Comparison of ENCODE assay signal across 24 cellular contexts in genomic region chr12:7152818-7153217, GRCh38. TPM values are rescaled to one million over a fixed set of nuclear protein-coding genes. Genes with fewer than 3 reads are reported as not detected.
DNase-seq lines count a peak whose midpoint lies in the region; ATAC-seq, FAIRE-seq and TF ChIP-seq lines count a peak whose summit lies in the region.
"Had no signal": no experiment of that assay in that cellular context is flagged by ENCODE, and none has a peak within 500 bp of the region (broad histone marks: within the 10 kb centered on the region; RNA-seq: fewer than 3 reads in every experiment).

No MANE protein-coding gene starts in this region.

- CTCF ChIA-PET in GM12878 (lab: Yijun Ruan, JAX) (interaction anchor here (1.0 to 2.2 kb wide), 4 partner anchors 8 to 11 kb away, joined by 3 to 11 read pairs (median 4); no protein-coding TSS in a partner anchor), Caco-2 (lab: Charles Lee) (no interaction called here)

- H3K36me3 Mint-ChIP-seq in Caco-2 (ENCODE audit: insufficient read depth, unreplicated experiment), result peaks cover 10% of the 10 kb centered on the region
- peaks cover 43% of the 10 kb centered on the region for H3K36me3 Mint-ChIP-seq in activated T-helper 2 cell treated with anti-CD3 and anti-CD28 coated beads, Interferon-gamma antibody, Interleukin-2, Interleukin-4, amounts not matched to agents 10 μg/mL and 5 μg/mL and 100 μg/mL, durations not matched to agents 14 hours and 24 hours and 36 hours (ENCODE audit: low read depth)

- no peaks in the 10 kb centered on the region for H4K20me1 ChIP-seq in GM12878 (ENCODE audit: control insufficient read depth, insufficient read depth)

- no peak overlapping the region for H2AFZ ChIP-seq in GM12878 (ENCODE audit: control insufficient read depth, low read depth, low read length)

- no peak for TF ChIP-seq CTCF in GM12878 (IDR thresholded peaks at IDR 0.05 in 2 of 3, conservative IDR thresholded peaks at IDR 0.05 in 1 of 3; ENCODE audit: control insufficient read depth in 2 of 3, extremely low read depth in 1 of 3, insufficient read depth in 1 of 3, low read depth in 3 of 3, low read length in 3 of 3)
- TF ChIP-seq CTCF in upper lobe of right lung (IDR thresholded peaks at IDR 0.05), result no peak
- TF ChIP-seq CTCF in Caco-2 (IDR thresholded peaks at IDR 0.05; ENCODE audit: insufficient read depth in 1 of 2, low read depth in 1 of 2, low read length in 1 of 2, severe bottlenecking in 1 of 2, unreplicated experiment in 1 of 2), result no peak
- TF ChIP-seq CTCF in adrenal gland (IDR thresholded peaks at IDR 0.05), result no peak

- SMC1A ChIA-PET in GM12878 (lab: Charles Lee; ENCODE audit: uncharacterized antibody, unreplicated experiment), result no interaction called here

- no peak overlapping the region for H3K4me3 ChIP-seq in H7 (ENCODE audit: insufficient read depth, low read depth, low read length)
- no peak overlapping the region for H3K4me3 ChIP-seq in GM12878
- H3K4me3 ChIP-seq in upper lobe of right lung, result no peak overlapping the region
- H3K4me3 ChIP-seq in Caco-2 (ENCODE audit: low read depth, low read length), result no peak overlapping the region
- no peak overlapping the region for H3K4me3 ChIP-seq in adrenal gland
- H3K4me3 ChIP-seq: HAP-1 had no signal

- no peaks in the 10 kb centered on the region for H3K9me3 Mint-ChIP-seq in Caco-2 (ENCODE audit: unreplicated experiment)
- no peaks in the 10 kb centered on the region for H3K9me3 Mint-ChIP-seq in activated T-helper 2 cell treated with anti-CD3 and anti-CD28 coated beads, Interferon-gamma antibody, Interleukin-2, Interleukin-4, amounts not matched to agents 10 μg/mL and 5 μg/mL and 100 μg/mL, durations not matched to agents 14 hours and 24 hours and 36 hours
- H3K9me3 Mint-ChIP-seq: CD8-positive, alpha-beta T cell had no signal

- TF ChIP-seq POLR2A in GM12878 (IDR thresholded peaks at IDR 0.05; ENCODE audit: low read depth, low read length) (no peak), adrenal gland (IDR thresholded peaks at IDR 0.05) (no peak)

- DNase-seq in H7, result peak; percentile 13
- DNase-seq in GM12878 (ENCODE audit: low read depth, low spot score), result no peak
- DNase-seq in sciatic nerve (ENCODE audit: low spot score), result no peak
- DNase-seq in upper lobe of right lung, result no peak
- DNase-seq in Caco-2, result no peak
- DNase-seq in activated T-helper 2 cell treated with anti-CD3 and anti-CD28 coated beads, Interferon-gamma antibody, Interleukin-2, Interleukin-4, amounts not matched to agents 10 μg/mL and 5 μg/mL and 100 μg/mL, durations not matched to agents 14 hours and 24 hours and 36 hours (ENCODE audit: low spot score), result no peak
- no peak for DNase-seq in adrenal gland
- DNase-seq in AML-193 (lab: John Stamatoyannopoulos, UW), result no peak
- DNase-seq: ACHN; CD8-positive, alpha-beta T cell; DMS 273 treated with DMSO at 0.1 percent for 48 hours; DMS53; DND-41; EL had no signal

- no peak overlapping the region for H3K4me3 Mint-ChIP-seq in Caco-2 (ENCODE audit: unreplicated experiment)
- H3K4me3 Mint-ChIP-seq in activated T-helper 2 cell treated with anti-CD3 and anti-CD28 coated beads, Interferon-gamma antibody, Interleukin-2, Interleukin-4, amounts not matched to agents 10 μg/mL and 5 μg/mL and 100 μg/mL, durations not matched to agents 14 hours and 24 hours and 36 hours (ENCODE audit: low read depth), result no peak overlapping the region
- H3K4me3 Mint-ChIP-seq: CD8-positive, alpha-beta T cell had no signal

- H3K27ac ChIP-seq in GM12878 (ENCODE audit: control insufficient read depth, insufficient read depth) (no peak overlapping the region), upper lobe of right lung (peak overlapping the region; percentile 31), adrenal gland (no peak overlapping the region)
- H3K27ac ChIP-seq: HL-60, KMS-11 had no signal

- FAIRE-seq in GM12878 (lab: Jason Lieb, UNC), result no peak
- FAIRE-seq: A204.1, GM12891, GM18507, H1 had no signal

- ATAC-seq in GM12878 (peak; percentile 34; the same call in 1 of the 3 replicates), sciatic nerve (peak; percentile 2), upper lobe of right lung (no peak)
- ATAC-seq: CD8-positive, alpha-beta T cell had no signal

- WGBS in GM12878 (ENCODE audit: insufficient coverage, insufficient replicate concordance, low lambda C conversion rate, missing lambda C conversion rate), result 62% methylated on average over 4 of the region's 4 CpGs
- WGBS in adrenal gland, 4 donors, result 86 to 90% (median 87%) methylated on average over 4 of the region's 4 CpGs

- no peak for TF ChIP-seq EP300 in GM12878 (IDR thresholded peaks at IDR 0.05; ENCODE audit: borderline replicate concordance in 1 of 2, control insufficient read depth in 1 of 2, low read depth in 2 of 2, low read length in 2 of 2)

- no peak overlapping the region for H3K9ac ChIP-seq in GM12878 (ENCODE audit: control insufficient read depth, insufficient read depth, low read length)
- H3K9ac ChIP-seq: KMS-11 had no signal

- no peak overlapping the region for H3K4me2 ChIP-seq in GM12878 (ENCODE audit: control insufficient read depth, insufficient read depth)
- H3K4me2 ChIP-seq: KMS-11 had no signal

- H3K27me3 ChIP-seq in H7 (ENCODE audit: control insufficient read depth, insufficient read depth, low read length), result no peaks in the 10 kb centered on the region
- no peaks in the 10 kb centered on the region for H3K27me3 ChIP-seq in GM12878 (replicated peaks in 1 of 2; ENCODE audit: control insufficient read depth in 2 of 2, insufficient read depth in 2 of 2, low read length in 1 of 2)
- H3K27me3 ChIP-seq in upper lobe of right lung, result no peaks in the 10 kb centered on the region
- no peaks in the 10 kb centered on the region for H3K27me3 ChIP-seq in Caco-2 (replicated peaks; ENCODE audit: control insufficient read depth, insufficient read depth, low read length)
- no peaks in the 10 kb centered on the region for H3K27me3 ChIP-seq in adrenal gland

- RAD21 ChIA-PET in GM12878 (lab: Charles Lee; ENCODE audit: unreplicated experiment), result no interaction called here

- H3K27me3 Mint-ChIP-seq in Caco-2 (ENCODE audit: insufficient read depth, unreplicated experiment), result no peaks in the 10 kb centered on the region
- H3K27me3 Mint-ChIP-seq in activated T-helper 2 cell treated with anti-CD3 and anti-CD28 coated beads, Interferon-gamma antibody, Interleukin-2, Interleukin-4, amounts not matched to agents 10 μg/mL and 5 μg/mL and 100 μg/mL, durations not matched to agents 14 hours and 24 hours and 36 hours (ENCODE audit: low read depth), result no peaks in the 10 kb centered on the region

- no peaks in the 10 kb centered on the region for H3K4me1 Mint-ChIP-seq in Caco-2 (ENCODE audit: low read depth, unreplicated experiment)
- H3K4me1 Mint-ChIP-seq in activated T-helper 2 cell treated with anti-CD3 and anti-CD28 coated beads, Interferon-gamma antibody, Interleukin-2, Interleukin-4, amounts not matched to agents 10 μg/mL and 5 μg/mL and 100 μg/mL, durations not matched to agents 14 hours and 24 hours and 36 hours (ENCODE audit: low read depth), result no peaks in the 10 kb centered on the region

- no peaks in the 10 kb centered on the region for H3K79me2 ChIP-seq in GM12878 (ENCODE audit: control insufficient read depth, insufficient read depth, low read length)

- no peaks in the 10 kb centered on the region for H3K4me1 ChIP-seq in GM12878 (ENCODE audit: control insufficient read depth, insufficient read depth, low read length)
- H3K4me1 ChIP-seq in upper lobe of right lung, result peaks cover 6% of the 10 kb centered on the region
- H3K4me1 ChIP-seq in Caco-2, result no peaks in the 10 kb centered on the region
- no peaks in the 10 kb centered on the region for H3K4me1 ChIP-seq in adrenal gland (replicated peaks in 1 of 2)
- H3K4me1 ChIP-seq: HAP-1 had no signal

- no peak overlapping the region for H3K27ac Mint-ChIP-seq in Caco-2 (ENCODE audit: unreplicated experiment)
- no peak overlapping the region for H3K27ac Mint-ChIP-seq in activated T-helper 2 cell treated with anti-CD3 and anti-CD28 coated beads, Interferon-gamma antibody, Interleukin-2, Interleukin-4, amounts not matched to agents 10 μg/mL and 5 μg/mL and 100 μg/mL, durations not matched to agents 14 hours and 24 hours and 36 hours
- H3K27ac Mint-ChIP-seq: CD8-positive, alpha-beta T cell had no signal

- TF ChIP-seq RAD21 in GM12878 (IDR thresholded peaks at IDR 0.05; ENCODE audit: insufficient read depth, low read depth, low read length), result no peak

- POLR2A ChIA-PET in GM12878 (lab: Charles Lee), result no interaction called here
- POLR2A ChIA-PET in Caco-2 (lab: Charles Lee), result no interaction called here

- BruUV-seq in GM12878 (replicated peaks; lab: Mats Ljungman, UMichigan), result no TSS peak
- no TSS peak for BruUV-seq in Caco-2 (replicated peaks; lab: Mats Ljungman, UMichigan)

- intact Hi-C loops in GM12878 (cut with micrococcal nuclease; ENCODE audit: unreplicated experiment), result no loop called here
- intact Hi-C loops in sciatic nerve (cut with DNase I), result no loop called here
- intact Hi-C loops in upper lobe of right lung (cut with DNase I), result no loop called here
- intact Hi-C loops in Caco-2 (cut with micrococcal nuclease; ENCODE audit: unreplicated experiment), result no loop called here
- intact Hi-C loops in activated T-helper 2 cell treated with anti-CD3 and anti-CD28 coated beads, Interferon-gamma antibody, Interleukin-2, Interleukin-4, amounts not matched to agents 10 μg/mL and 5 μg/mL and 100 μg/mL, durations not matched to agents 14 hours and 24 hours and 36 hours (cut with micrococcal nuclease), result no loop called here
- intact Hi-C loops in adrenal gland (cut with DNase I), result no loop called here

- in situ Hi-C loops in GM12878 (cut with MboI), result no loop called here

- H3K9me3 ChIP-seq in GM12878 (replicated peaks; ENCODE audit: control insufficient read depth, insufficient read depth, low read length) (no peaks in the 10 kb centered on the region), upper lobe of right lung (no peaks in the 10 kb centered on the region), Caco-2 (no peaks in the 10 kb centered on the region), adrenal gland (replicated peaks in 1 of 3) (no peaks in the 10 kb centered on the region)
- H3K9me3 ChIP-seq: HAP-1 had no signal

- H3K36me3 ChIP-seq in H7 (replicated peaks; ENCODE audit: control insufficient read depth, insufficient read depth, low read length), result peaks cover 2% of the 10 kb centered on the region
- peaks cover 11 to 20% of the 10 kb centered on the region in 2 experiments for H3K36me3 ChIP-seq in GM12878 (ENCODE audit: control insufficient read depth in 2 of 2, insufficient read depth in 2 of 2, low read length in 1 of 2)
- peaks cover 18% of the 10 kb centered on the region for H3K36me3 ChIP-seq in upper lobe of right lung
- peaks cover 2% of the 10 kb centered on the region for H3K36me3 ChIP-seq in Caco-2 (ENCODE audit: control insufficient read depth, insufficient read depth, low read length)
- peaks cover 0 to 63% of the 10 kb centered on the region in 2 donors for H3K36me3 ChIP-seq in adrenal gland (replicated peaks in 1 of 2)
- H3K36me3 ChIP-seq: HAP-1 had no signal

RNA-seq across cellular contexts. Expression of gene CLSTN3, which starts 22.6 kb away (rescaled TPM):
- total RNA-seq in H7 (2014; rRNA removed; shearing (Covaris generic)), result 11.0 and 20.3 TPM in 2 replicates
- total RNA-seq in GM12878 (2013; cell fraction: nucleolus; rRNA removed), result 63.2 and 75.7 TPM in 2 replicates
- 11.9 and 13.8 TPM in 2 replicates for total RNA-seq in GM12878 (2014; rRNA removed)
- 8.3 and 8.8 TPM in 2 replicates for total RNA-seq in GM12878 (2014; rRNA removed; fragmentation: Illumina TruSeq; extraction: Trizol)
- 17.1 and 24.7 TPM in 2 replicates for total RNA-seq in GM12878 (2021)
- 15.9 TPM for polyA plus RNA-seq in GM12878 (2011; ENCODE audit: low read depth)
- polyA plus RNA-seq in GM12878 (2011; rRNA removed), result 16.9 and 28.9 TPM in 2 replicates
- polyA plus RNA-seq in GM12878 (2011; cell fraction: cytosol; rRNA removed), result 26.1 and 30.0 TPM in 2 replicates
- polyA plus RNA-seq in GM12878 (2011; cell fraction: nucleus; rRNA removed), result 143 and 188 TPM in 2 replicates
- 24.7 and 25.7 TPM in 2 replicates for polyA plus RNA-seq in GM12878 (2012)
- polyA plus RNA-seq in GM12878 (2014; fragmentation: Illumina TruSeq; extraction: Trizol), result 9.5 and 14.7 TPM in 2 replicates
- under 1 TPM; 0.09 to 0.14 TPM for polyA plus RNA-seq in GM12878 (2014; fragmentation: Nextera tagmentation; extraction: Ambion mirVana)
- 33.8 and 35.9 TPM in 2 replicates for polyA plus RNA-seq in GM12878 (2014; rRNA removed)
- 1 to 10 TPM; 6.5 to 7.1 TPM for polyA plus RNA-seq in GM12878 (2016; fragmentation: Nextera tagmentation; extraction: Ambion mirVana)
- 18.7 and 38.4 TPM in 2 replicates for polyA minus RNA-seq in GM12878 (2011; rRNA and poly(A)+ RNA removed)
- polyA minus RNA-seq in GM12878 (2011; cell fraction: cytosol; rRNA and poly(A)+ RNA removed), result 10.2 and 11.4 TPM in 2 replicates
- polyA minus RNA-seq in GM12878 (2011; cell fraction: nucleus; rRNA and poly(A)+ RNA removed), result 33.0 and 54.5 TPM in 2 replicates
- 43.8 TPM for total RNA-seq in sciatic nerve
- total RNA-seq in upper lobe of right lung, result 48.2 TPM
- 40.2 and 44.3 TPM in 2 replicates for total RNA-seq in Caco-2 (2022)
- 57.8 and 60.7 TPM in 2 replicates for total RNA-seq in activated T-helper 2 cell treated with anti-CD3 and anti-CD28 coated beads, Interferon-gamma antibody, Interleukin-2, Interleukin-4, amounts not matched to agents 10 μg/mL and 5 μg/mL and 100 μg/mL, durations not matched to agents 14 hours and 24 hours and 36 hours
- 100 to 1,000 TPM in 1 of 8 donors, 10 to 100 TPM in 7; 33.3 to 175 (median 44.9) TPM for total RNA-seq in adrenal gland
- polyA plus RNA-seq in adrenal gland, result 10 to 100 TPM; 41.5 to 84.8 (median 41.8) TPM

RNA-seq across cellular contexts. Expression of gene RBP5, which starts 24.1 kb away (rescaled TPM):
- total RNA-seq in H7 (2014; rRNA removed; shearing (Covaris generic)), result 1.9 and 2.6 TPM in 2 replicates
- total RNA-seq in GM12878 (2013; cell fraction: nucleolus; rRNA removed), result not detected in 2 replicates
- total RNA-seq in GM12878 (2014; rRNA removed) (0.34 TPM in 1 of 2 replicates, not detected in the other), GM12878 (2014; rRNA removed; fragmentation: Illumina TruSeq; extraction: Trizol) (not detected in 2 replicates), GM12878 (2021) (not detected in 2 replicates), sciatic nerve (4.5 TPM), upper lobe of right lung (7.1 TPM), Caco-2 (2022) (0.86 and 1.8 TPM in 2 replicates), adrenal gland (10 to 100 TPM in 3 of 8 donors, 1 to 10 TPM in 5; 2.0 to 17.0 (median 9.1) TPM)
- polyA plus RNA-seq in GM12878 (2011; ENCODE audit: low read depth), result not detected
- polyA plus RNA-seq in GM12878 (2011; rRNA removed) (0.11 and 0.19 TPM in 2 replicates), GM12878 (2014; fragmentation: Illumina TruSeq; extraction: Trizol) (not detected in 2 replicates), GM12878 (2014; fragmentation: Nextera tagmentation; extraction: Ambion mirVana) (under 1 TPM in 1 of 2 experiments, not detected in 1; 0.29 TPM), GM12878 (2014; rRNA removed) (0.35 TPM in 1 of 2 replicates, not detected in the other), GM12878 (2016; fragmentation: Nextera tagmentation; extraction: Ambion mirVana) (1 to 10 TPM in 1 of 2 experiments, under 1 TPM in 1; 0.23 to 1.1 TPM), adrenal gland (10 to 100 TPM in 2 of 3 donors, 1 to 10 TPM in 1; 8.7 to 17.8 (median 15.0) TPM)
- polyA plus RNA-seq in GM12878 (2011; cell fraction: cytosol; rRNA removed), result 0.10 and 0.36 TPM in 2 replicates
- 1.4 and 2.0 TPM in 2 replicates for polyA plus RNA-seq in GM12878 (2011; cell fraction: nucleus; rRNA removed)
- polyA plus RNA-seq in GM12878 (2012), result 3.2 and 5.3 TPM in 2 replicates
- not detected in 2 replicates for polyA minus RNA-seq in GM12878 (2011; rRNA and poly(A)+ RNA removed)
- polyA minus RNA-seq in GM12878 (2011; cell fraction: cytosol; rRNA and poly(A)+ RNA removed), result not detected in 2 replicates
- polyA minus RNA-seq in GM12878 (2011; cell fraction: nucleus; rRNA and poly(A)+ RNA removed), result not detected in 2 replicates
- total RNA-seq in activated T-helper 2 cell treated with anti-CD3 and anti-CD28 coated beads, Interferon-gamma antibody, Interleukin-2, Interleukin-4, amounts not matched to agents 10 μg/mL and 5 μg/mL and 100 μg/mL, durations not matched to agents 14 hours and 24 hours and 36 hours, result 1.2 TPM in 1 of 2 replicates, not detected in the other
- total RNA-seq: CD8-positive, alpha-beta T cell; G401; HT1080 had no signal
- polyA plus RNA-seq: BJ had no signal

RNA-seq across cellular contexts. Expression of gene PEX5, which starts 36.7 kb away (rescaled TPM):
- 26.4 and 45.9 TPM in 2 replicates for total RNA-seq in H7 (2014; rRNA removed; shearing (Covaris generic))
- total RNA-seq in GM12878 (2013; cell fraction: nucleolus; rRNA removed), result 28.2 and 33.2 TPM in 2 replicates
- total RNA-seq in GM12878 (2014; rRNA removed) (12.3 and 14.5 TPM in 2 replicates), GM12878 (2014; rRNA removed; fragmentation: Illumina TruSeq; extraction: Trizol) (11.9 and 13.0 TPM in 2 replicates), GM12878 (2021) (29.2 and 31.9 TPM in 2 replicates), sciatic nerve (61.5 TPM), upper lobe of right lung (46.7 TPM), Caco-2 (2022) (74.5 and 82.7 TPM in 2 replicates), adrenal gland (10 to 100 TPM; 29.8 to 65.0 (median 50.6) TPM)
- 14.7 TPM for polyA plus RNA-seq in GM12878 (2011; ENCODE audit: low read depth)
- polyA plus RNA-seq in GM12878 (2011; rRNA removed) (12.1 and 17.1 TPM in 2 replicates), GM12878 (2014; fragmentation: Illumina TruSeq; extraction: Trizol) (10.1 and 14.4 TPM in 2 replicates), GM12878 (2014; fragmentation: Nextera tagmentation; extraction: Ambion mirVana) (1 to 10 TPM; 1.3 to 2.9 TPM), GM12878 (2014; rRNA removed) (15.2 and 17.9 TPM in 2 replicates), GM12878 (2016; fragmentation: Nextera tagmentation; extraction: Ambion mirVana) (1 to 10 TPM; 6.6 to 7.1 TPM), adrenal gland (10 to 100 TPM; 22.4 to 31.5 (median 23.4) TPM)
- 15.9 and 20.2 TPM in 2 replicates for polyA plus RNA-seq in GM12878 (2011; cell fraction: cytosol; rRNA removed)
- 30.8 and 33.7 TPM in 2 replicates for polyA plus RNA-seq in GM12878 (2011; cell fraction: nucleus; rRNA removed)
- polyA plus RNA-seq in GM12878 (2012), result 16.4 and 18.9 TPM in 2 replicates
- polyA minus RNA-seq in GM12878 (2011; rRNA and poly(A)+ RNA removed), result 17.0 and 25.0 TPM in 2 replicates
- polyA minus RNA-seq in GM12878 (2011; cell fraction: cytosol; rRNA and poly(A)+ RNA removed), result 7.0 and 7.4 TPM in 2 replicates
- 17.5 and 27.0 TPM in 2 replicates for polyA minus RNA-seq in GM12878 (2011; cell fraction: nucleus; rRNA and poly(A)+ RNA removed)
- total RNA-seq in activated T-helper 2 cell treated with anti-CD3 and anti-CD28 coated beads, Interferon-gamma antibody, Interleukin-2, Interleukin-4, amounts not matched to agents 10 μg/mL and 5 μg/mL and 100 μg/mL, durations not matched to agents 14 hours and 24 hours and 36 hours, result 26.4 and 28.3 TPM in 2 replicates

RNA-seq across cellular contexts. Expression of gene C1RL, which starts 43.8 kb away (rescaled TPM):
- 16.3 and 18.2 TPM in 2 replicates for total RNA-seq in H7 (2014; rRNA removed; shearing (Covaris generic))
- total RNA-seq in GM12878 (2013; cell fraction: nucleolus; rRNA removed), result 30.5 and 32.9 TPM in 2 replicates
- total RNA-seq in GM12878 (2014; rRNA removed) (10.7 and 12.8 TPM in 2 replicates), GM12878 (2014; rRNA removed; fragmentation: Illumina TruSeq; extraction: Trizol) (10.2 and 11.7 TPM in 2 replicates), GM12878 (2021) (10.3 and 11.5 TPM in 2 replicates), sciatic nerve (117 TPM), upper lobe of right lung (91.6 TPM), Caco-2 (2022) (38.7 and 40.2 TPM in 2 replicates), adrenal gland (100 to 1,000 TPM; 118 to 407 (median 159) TPM)
- 3.7 TPM for polyA plus RNA-seq in GM12878 (2011; ENCODE audit: low read depth)
- polyA plus RNA-seq in GM12878 (2011; rRNA removed) (4.9 and 5.8 TPM in 2 replicates), GM12878 (2014; fragmentation: Illumina TruSeq; extraction: Trizol) (10.5 and 16.3 TPM in 2 replicates), GM12878 (2014; fragmentation: Nextera tagmentation; extraction: Ambion mirVana) (1 to 10 TPM; 1.3 to 2.5 TPM), GM12878 (2014; rRNA removed) (10.6 and 14.2 TPM in 2 replicates), GM12878 (2016; fragmentation: Nextera tagmentation; extraction: Ambion mirVana) (1 to 10 TPM; 4.7 to 6.0 TPM), adrenal gland (100 to 1,000 TPM; 120 to 186 (median 156) TPM)
- 7.6 and 8.8 TPM in 2 replicates for polyA plus RNA-seq in GM12878 (2011; cell fraction: cytosol; rRNA removed)
- 8.4 and 10.5 TPM in 2 replicates for polyA plus RNA-seq in GM12878 (2011; cell fraction: nucleus; rRNA removed)
- polyA plus RNA-seq in GM12878 (2012), result 6.3 and 9.0 TPM in 2 replicates
- 9.8 and 12.7 TPM in 2 replicates for polyA minus RNA-seq in GM12878 (2011; rRNA and poly(A)+ RNA removed)
- polyA minus RNA-seq in GM12878 (2011; cell fraction: cytosol; rRNA and poly(A)+ RNA removed), result 8.7 and 14.0 TPM in 2 replicates
- 5.9 and 11.1 TPM in 2 replicates for polyA minus RNA-seq in GM12878 (2011; cell fraction: nucleus; rRNA and poly(A)+ RNA removed)
- total RNA-seq in activated T-helper 2 cell treated with anti-CD3 and anti-CD28 coated beads, Interferon-gamma antibody, Interleukin-2, Interleukin-4, amounts not matched to agents 10 μg/mL and 5 μg/mL and 100 μg/mL, durations not matched to agents 14 hours and 24 hours and 36 hours, result 20.2 and 28.7 TPM in 2 replicates
